In genomic region chr3:53162672-53163458, GRCh38 we compare ENCODE assay signal across 8 cellular contexts. TPM values are rescaled to one million over a fixed set of nuclear protein-coding genes. Genes with fewer than 3 reads are reported as not detected.
A peak's percentile ranks its signal among the peaks of the same experiment; 100 is the strongest.
DNase-seq lines count a peak whose midpoint lies in the region; ATAC-seq lines count a peak whose summit lies in the region.

No MANE protein-coding gene starts in this region.

- ATAC-seq in GM18909 (IDR thresholded peaks at IDR 0.05; ENCODE audit: poor library complexity, unreplicated experiment) (peak; percentile 37), HG03095 (IDR thresholded peaks at IDR 0.05; ENCODE audit: unreplicated experiment) (no peak), HG03135 (IDR thresholded peaks at IDR 0.05; ENCODE audit: unreplicated experiment) (no peak)

- peak overlapping the region; percentile 98 for H3K9ac ChIP-seq in Karpas-422 (ENCODE audit: low read length)

- no peaks in the 10 kb centered on the region for H3K36me3 Mint-ChIP-seq in immature natural killer cell

- H3K9me3 Mint-ChIP-seq in immature natural killer cell: no peaks in the 10 kb centered on the region

- peak overlapping the region; percentile 91 to 97 (median 92) for H3K4me3 Mint-ChIP-seq in immature natural killer cell

- peak overlapping the region; percentile 72 for H3K4me2 ChIP-seq in Karpas-422 (ENCODE audit: low read depth, low read length, poor library complexity, severe bottlenecking)

- H3K27ac Mint-ChIP-seq in immature natural killer cell: peak overlapping the region; percentile 88 to 96 (median 92)

- no peaks in the 10 kb centered on the region for H3K36me3 ChIP-seq in Karpas-422 (ENCODE audit: insufficient read depth, low read length)

- peaks cover 32% of the 10 kb centered on the region; the same call in 1 of the 2 replicates for H4K20me1 ChIP-seq in Karpas-422 (ENCODE audit: insufficient read depth, low read depth, low read length)

- H3K4me1 Mint-ChIP-seq in immature natural killer cell: peaks cover 52 to 64% of the 10 kb centered on the region in 2 donors

- H2AFZ ChIP-seq in Karpas-422 (ENCODE audit: low read length): no peak overlapping the region

- no peaks in the 10 kb centered on the region for H3K9me3 ChIP-seq in Karpas-422 (ENCODE audit: low read length)

- H3K27me3 ChIP-seq in Karpas-422 (ENCODE audit: low read length): no peaks in the 10 kb centered on the region

- H3K79me2 ChIP-seq in Karpas-422 (ENCODE audit: low read length): peaks cover 57% of the 10 kb centered on the region

- DNase-seq in Karpas-422: no peak
- peak; percentile 53 for DNase-seq in activated gamma-delta T cell treated with anti-CD3 and anti-CD28 coated beads, Interleukin-2, amount 50 U/mL, for 16 hours (ENCODE audit: low read depth)
- DNase-seq in immature natural killer cell: peak; percentile 87 to 88 (median 87)
- peak; percentile 29 to 30 for DNase-seq in stimulated activated CD8-positive, alpha-beta memory T cell treated with anti-CD3 and anti-CD28 coated beads, Interleukin-7, amount 100 ng/mL, for 1 hour (ENCODE audit: low read depth in 2 of 2)
- DNase-seq in NCI-H2081 (lab: John Stamatoyannopoulos, UW): no peak

- H3K27ac ChIP-seq in Karpas-422 (ENCODE audit: low read length): peak overlapping the region; percentile 97

- H3K27me3 Mint-ChIP-seq in immature natural killer cell (ENCODE audit: low read depth in 3 of 3): peaks cover 8 to 19% (median 11%) of the 10 kb centered on the region in 3 donors

- peaks cover 86% of the 10 kb centered on the region for H3K4me1 ChIP-seq in Karpas-422 (ENCODE audit: low read length)

- H3K9me2 ChIP-seq in Karpas-422 (replicated peaks; ENCODE audit: insufficient read depth, low read length): no peaks in the 10 kb centered on the region

- peak overlapping the region; percentile 79 for H3K4me3 ChIP-seq in Karpas-422 (ENCODE audit: low read length)

RNA-seq across cellular contexts. Expression of gene PRKCD, which starts 1.9 kb away (rescaled TPM):
- 22.7 and 27.9 TPM in 2 replicates for total RNA-seq in Karpas-422 (2014; rRNA removed; shearing (Covaris generic); ENCODE audit: low replicate concordance)
- polyA plus RNA-seq in immature natural killer cell: 10 to 100 TPM; 14.7 to 36.8 (median 26.1) TPM

RNA-seq across cellular contexts. Expression of gene RFT1, which starts 32.6 kb away (rescaled TPM):
- 20.5 and 29.9 TPM in 2 replicates for total RNA-seq in Karpas-422 (2014; rRNA removed; shearing (Covaris generic); ENCODE audit: low replicate concordance)
- polyA plus RNA-seq in immature natural killer cell: 10 to 100 TPM; 14.2 to 29.2 (median 21.7) TPM

Comparison
In these comparisons a context has a peak if more than half of its experiments do, and no peak if none do; other contexts are left out.
1. DNase-seq: peak in activated gamma-delta T cell treated with anti-CD3 and anti-CD28 coated beads, Interleukin-2, amount 50 U/mL, for 16 hours (single experiment), immature natural killer cell (3 of 3) and stimulated activated CD8-positive, alpha-beta memory T cell treated with anti-CD3 and anti-CD28 coated beads, Interleukin-7, amount 100 ng/mL, for 1 hour (2 of 2); none in Karpas-422 (single experiment) and NCI-H2081 (0 of 2).